ENCODE assay signal across 31 cellular contexts in genomic region chr10:102537948-102538347, GRCh38.
"Had no signal": no experiment of that assay in that cellular context is flagged by ENCODE, and none has a peak within 500 bp of the region (broad histone marks: within the 10 kb centered on the region; RNA-seq: fewer than 3 reads in every experiment).

No MANE protein-coding gene starts in this region.

- H3K4me3 Mint-ChIP-seq: activated CD4-positive, alpha-beta T cell treated with anti-CD3 and anti-CD28 coated beads for 36 hours; activated CD4-positive, alpha-beta T cell treated with anti-CD3 and anti-CD28 coated beads, Interleukin-2, amount 10 ng/mL, durations not matched to agents 7 days and 5 days; activated CD8-positive, alpha-beta T cell treated with anti-CD3 and anti-CD28 coated beads, Interleukin-2, amount 10 ng/mL, durations not matched to agents 7 days and 5 days; activated naive CD4-positive, alpha-beta T cell treated with anti-CD3 and anti-CD28 coated beads, Interleukin-2, amount 50 U/mL, for 24 hours; activated naive CD8-positive, alpha-beta T cell treated with anti-CD3 and anti-CD28 coated beads, Interleukin-2, amount 10 ng/mL, durations not matched to agents 7 days and 5 days; activated T-cell treated with anti-CD3 and anti-CD28 coated beads, Interleukin-2, amount 50 U/mL, for 24 hours; central memory CD8-positive, alpha-beta T cell; WTC11 had no signal

- H3K4me3 ChIP-seq: ascending aorta, cardiac muscle cell, colonic mucosa, SJCRH30, SK-N-MC had no signal

- H3K4me1 ChIP-seq: ascending aorta, colonic mucosa, SJCRH30 had no signal

- H3K27me3 Mint-ChIP-seq: activated CD4-positive, alpha-beta T cell treated with anti-CD3 and anti-CD28 coated beads for 36 hours; activated CD4-positive, alpha-beta T cell treated with anti-CD3 and anti-CD28 coated beads, Interleukin-2, amount 10 ng/mL, durations not matched to agents 7 days and 5 days; activated naive CD4-positive, alpha-beta T cell treated with anti-CD3 and anti-CD28 coated beads, Interleukin-2, amount 50 U/mL, for 24 hours; activated naive CD8-positive, alpha-beta T cell treated with anti-CD3 and anti-CD28 coated beads, Interleukin-2, amount 10 ng/mL, durations not matched to agents 7 days and 5 days; activated T-cell treated with anti-CD3 and anti-CD28 coated beads, Interleukin-2, amount 50 U/mL, for 24 hours; central memory CD8-positive, alpha-beta T cell had no signal

- H3K36me3 ChIP-seq: cardiac muscle cell, colonic mucosa, SJCRH30 had no signal

- DNase-seq: activated CD4-positive, alpha-beta T cell treated with anti-CD3 and anti-CD28 coated beads for 36 hours; activated CD4-positive, alpha-beta T cell treated with anti-CD3 and anti-CD28 coated beads, Interleukin-2, amount 10 ng/mL, durations not matched to agents 7 days and 5 days; activated CD4-positive, alpha-beta T cell treated with anti-CD3 and anti-CD28 coated beads, Interleukin-2, amount 50 U/mL, for 48 hours; activated CD8-positive, alpha-beta T cell treated with anti-CD3 and anti-CD28 coated beads, Interleukin-2, amount 10 ng/mL, durations not matched to agents 7 days and 5 days; activated gamma-delta T cell; activated naive CD4-positive, alpha-beta T cell treated with Interleukin-2 at 50 U/mL for 16 hours; activated naive CD8-positive, alpha-beta T cell treated with anti-CD3 and anti-CD28 coated beads, Interleukin-2, amount 10 ng/mL, durations not matched to agents 7 days and 5 days; activated T-cell treated with anti-CD3 and anti-CD28 coated beads, Interleukin-2, amount 50 U/mL, for 24 hours; amygdala; colonic mucosa; NCI-H1105; NCI-H1417 treated with DMSO at 0.1 percent for 48 hours; NCI-H187 treated with DMSO at 0.1 percent for 48 hours; NCI-H2081; NCI-H2171 treated with DMSO at 0.1 percent for 48 hours; NCI-H226; NCI-H446 treated with DMSO at 0.1 percent for 48 hours; NCI-H524; NCI-H69; NK-92 treated with Interleukin-12 subunit alpha and Interleukin-12 subunit beta, amount 100 ng/mL, for 24 hours; SHP77; SJCRH30 had no signal

- H3K27ac ChIP-seq: ascending aorta, cardiac muscle cell, colonic mucosa, SJCRH30, SK-N-MC had no signal

- ATAC-seq: activated CD4-positive, alpha-beta T cell treated with anti-CD3 and anti-CD28 coated beads for 36 hours; activated CD4-positive, CD25-positive, alpha-beta regulatory T cell treated with anti-CD3 and anti-CD28 coated beads, Interleukin-2, amount 50 U/mL, for 24 hours; activated CD8-positive, alpha-beta T cell treated with anti-CD3 and anti-CD28 coated beads, Interleukin-2, amount 10 ng/mL, durations not matched to agents 7 days and 5 days; Panc1; WTC11 had no signal

- H3K9me3 Mint-ChIP-seq: activated CD4-positive, alpha-beta T cell treated with anti-CD3 and anti-CD28 coated beads, Interleukin-2, amount 10 ng/mL, durations not matched to agents 7 days and 5 days; activated naive CD4-positive, alpha-beta T cell treated with anti-CD3 and anti-CD28 coated beads, Interleukin-2, amount 50 U/mL, for 24 hours; activated naive CD8-positive, alpha-beta T cell treated with anti-CD3 and anti-CD28 coated beads, Interleukin-2, amount 10 ng/mL, durations not matched to agents 7 days and 5 days; activated T-cell treated with anti-CD3 and anti-CD28 coated beads, Interleukin-2, amount 50 U/mL, for 24 hours; activated T-helper 2 cell treated with anti-CD3 and anti-CD28 coated beads, Interferon-gamma antibody, Interleukin-2, Interleukin-4, amounts not matched to agents 10 μg/mL and 5 μg/mL and 100 μg/mL, durations not matched to agents 14 hours and 24 hours and 36 hours; central memory CD8-positive, alpha-beta T cell; WTC11 had no signal

- H3K36me3 Mint-ChIP-seq: WTC11 had no signal

- H3K27me3 ChIP-seq: ascending aorta, cardiac muscle cell, colonic mucosa, SJCRH30 had no signal

- H3K27ac Mint-ChIP-seq: activated CD4-positive, alpha-beta T cell treated with anti-CD3 and anti-CD28 coated beads for 36 hours; activated CD4-positive, alpha-beta T cell treated with anti-CD3 and anti-CD28 coated beads, Interleukin-2, amount 10 ng/mL, durations not matched to agents 7 days and 5 days; activated CD8-positive, alpha-beta T cell treated with anti-CD3 and anti-CD28 coated beads, Interleukin-2, amount 10 ng/mL, durations not matched to agents 7 days and 5 days; activated naive CD4-positive, alpha-beta T cell treated with anti-CD3 and anti-CD28 coated beads, Interleukin-2, amount 50 U/mL, for 24 hours; activated naive CD8-positive, alpha-beta T cell treated with anti-CD3 and anti-CD28 coated beads, Interleukin-2, amount 10 ng/mL, durations not matched to agents 7 days and 5 days; activated T-cell treated with anti-CD3 and anti-CD28 coated beads, Interleukin-2, amount 50 U/mL, for 24 hours; activated T-helper 2 cell treated with anti-CD3 and anti-CD28 coated beads, Interferon-gamma antibody, Interleukin-2, Interleukin-4, amounts not matched to agents 10 μg/mL and 5 μg/mL and 100 μg/mL, durations not matched to agents 14 hours and 24 hours and 36 hours; WTC11 had no signal

- H3K4me1 Mint-ChIP-seq: WTC11 had no signal

- H3K9me3 ChIP-seq: ascending aorta, colonic mucosa, SJCRH30 had no signal
